9 cellular contexts compared by ENCODE assay signal in genomic region chr17:66975614-66976378, GRCh38. TPM values are rescaled to one million over a fixed set of nuclear protein-coding genes. Genes with fewer than 3 reads are reported as not detected.
DNase-seq lines count a peak whose midpoint lies in the region; TF ChIP-seq lines count a peak whose summit lies in the region.
"Had no signal": no experiment of that assay in that cellular context is flagged by ENCODE, and none has a peak within 500 bp of the region (broad histone marks: within the 10 kb centered on the region; RNA-seq: fewer than 3 reads in every experiment).

No MANE protein-coding gene starts in this region.

- TF ChIP-seq POLR2A in prostate gland (IDR thresholded peaks at IDR 0.05) = no peak
- no peak for TF ChIP-seq POLR2A in vagina (IDR thresholded peaks at IDR 0.05)

- 52% methylated on average over 14 of the region's 14 CpGs for WGBS in prostate gland

- H3K4me3 ChIP-seq in prostate gland (no peak overlapping the region), vagina (no peak overlapping the region)

- TF ChIP-seq CTCF in prostate gland (IDR thresholded peaks at IDR 0.05) (peak in 3 of 4 experiments; percentile 27 to 55 (median 50)), vagina (IDR thresholded peaks at IDR 0.05) (no peak), GM10266 (IDR thresholded peaks at IDR 0.05; ENCODE audit: control insufficient read depth, insufficient read depth, low read depth, missing control alignments) (no peak)

- H3K27ac ChIP-seq in prostate gland = no peak overlapping the region
- no peak overlapping the region for H3K27ac ChIP-seq in vagina

- H3K36me3 ChIP-seq in prostate gland (no peaks in the 10 kb centered on the region), vagina (no peaks in the 10 kb centered on the region)

- intact Hi-C loops in prostate gland (cut with DNase I) (loop anchor here (5.0 kb wide), 1 partner anchor 258 kb away; no protein-coding TSS in a partner anchor), vagina (cut with DNase I) (no loop called here)

- peak; percentile 22 to 68 for DNase-seq in NCI-H524 (lab: John Stamatoyannopoulos, UW)
- DNase-seq in NCI-H524 treated with DMSO at 0.1 percent for 48 hours (lab: John Stamatoyannopoulos, UW) = no peak
- DNase-seq in NAMALWA (ENCODE audit: low spot score) = peak; percentile 44
- DNase-seq in cerebellar cortex (ENCODE audit: low spot score) = peak; percentile 48
- DNase-seq in prostate gland (ENCODE audit: low spot score) = peak; percentile 45
- DNase-seq in EL = no peak
- no peak for DNase-seq in vagina (ENCODE audit: extremely low spot score in 2 of 2)
- no peak for DNase-seq in GM10266 (ENCODE audit: extremely low spot score)
- DNase-seq: activated CD4-positive, alpha-beta T cell treated with anti-CD3 and anti-CD28 coated beads, Interleukin-2, amount 50 U/mL, for 4 hours had no signal

- H3K9me3 ChIP-seq in prostate gland = no peaks in the 10 kb centered on the region
- H3K9me3 ChIP-seq in vagina = no peaks in the 10 kb centered on the region

- H3K27me3 ChIP-seq in prostate gland (replicated peaks; ENCODE audit: insufficient read depth) = no peaks in the 10 kb centered on the region
- H3K27me3 ChIP-seq in vagina = no peaks in the 10 kb centered on the region

- H3K4me1 ChIP-seq in prostate gland (replicated peaks) (no peaks in the 10 kb centered on the region), vagina (no peaks in the 10 kb centered on the region)

RNA-seq across cellular contexts. Expression of gene CACNG4, which starts 11.3 kb away (rescaled TPM):
- 10 to 100 TPM in 1 of 2 donors, 1 to 10 TPM in 1; 9.5 to 12.9 TPM for total RNA-seq in prostate gland
- 0.74 TPM for total RNA-seq in vagina

Comparison
In these comparisons a context has a peak if more than half of its experiments do, and no peak if none do; other contexts are left out.
1. DNase-seq: peak in NCI-H524 (2 of 2), NAMALWA (single experiment), cerebellar cortex (single experiment) and prostate gland (single experiment); none in NCI-H524 treated with DMSO at 0.1 percent for 48 hours (single experiment), EL (single experiment), vagina (0 of 2) and GM10266 (single experiment).
2. CTCF ChIP-seq: peak in prostate gland (3 of 4); none in vagina (0 of 3) and GM10266 (single experiment).